8 cellular contexts compared by ENCODE assay signal in the genomic region with DNA sequence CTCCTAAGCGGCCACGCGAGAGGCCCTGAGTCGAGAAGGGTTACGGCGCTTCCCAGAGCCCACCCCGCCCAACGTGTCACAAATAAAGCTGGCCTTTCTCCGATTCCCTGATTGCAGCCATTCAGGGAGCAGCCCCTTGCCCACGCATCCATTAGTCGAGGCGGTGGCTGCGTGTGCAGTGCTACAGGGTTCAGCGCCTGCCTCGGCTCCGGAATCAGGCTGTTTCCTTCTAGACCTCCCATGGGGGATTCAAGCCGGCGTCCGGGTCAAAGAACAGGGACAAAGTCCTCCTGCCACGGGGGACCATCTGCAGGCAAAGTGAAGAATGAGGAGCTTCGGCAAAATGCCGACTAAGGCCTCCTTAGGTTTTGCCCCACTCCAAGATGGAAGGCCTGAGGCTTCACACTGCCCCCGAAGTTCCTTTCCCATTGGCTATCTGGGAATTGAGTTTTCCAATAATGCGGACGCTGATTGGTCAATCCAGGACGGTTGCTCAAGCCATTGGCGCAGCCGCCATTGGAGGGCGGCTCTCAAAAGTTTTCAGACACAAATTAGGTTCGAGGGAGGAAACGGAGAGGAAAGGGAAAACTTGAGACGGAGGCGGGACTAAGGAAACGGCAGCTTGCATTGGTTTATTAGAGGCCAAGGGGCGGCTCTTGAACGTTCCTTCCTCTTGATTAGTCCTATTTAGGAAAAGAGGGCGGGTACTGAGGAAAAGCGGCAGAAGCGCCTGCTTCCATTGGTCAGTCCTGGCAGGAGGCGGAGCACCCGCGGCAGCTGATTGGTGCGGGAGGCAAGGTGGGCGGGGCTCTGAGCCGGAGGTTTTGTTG. TPM values are rescaled to one million over a fixed set of nuclear protein-coding genes. Genes with fewer than 3 reads are reported as not detected.
DNase-seq lines count a peak whose midpoint lies in the region; ATAC-seq and TF ChIP-seq lines count a peak whose summit lies in the region.

No MANE protein-coding gene starts in this region.

- intact Hi-C loops in CD14-positive monocyte (cut with micrococcal nuclease) = loop anchor here (1.0 to 10.0 kb wide), 8 partner anchors 38 to 430 kb away; partner anchors contain the start of genes CFAP20 (in 1 of the 2), DRC7 (in 1 of the 2), POLR2C (in 1 of the 2) and USB1 (in 1 of the 2)
- intact Hi-C loops in dendritic cell treated with granulocyte-macrophage colony-stimulating factor and Interleukin-4, amounts not matched to agents 40 ng/mL and 50 ng/mL, for 4 days (cut with micrococcal nuclease) = loop anchor here (5.0 to 10.0 kb wide), 3 partner anchors 160 to 390 kb away; partner anchors contain the start of genes CFAP20, USB1 and ZNF319

- peak; percentile 89 for ATAC-seq in GM19395 (IDR thresholded peaks at IDR 0.05; ENCODE audit: unreplicated experiment)
- ATAC-seq in HG03558 (IDR thresholded peaks at IDR 0.05; ENCODE audit: extremely low read depth, unreplicated experiment) = peak; percentile 81
- peak; percentile 89 for ATAC-seq in left lobe of liver

- no peak for TF ChIP-seq CTCF in CD14-positive monocyte (IDR thresholded peaks at IDR 0.05)

- peak overlapping the region; percentile 96 to 99 for H3K4me3 Mint-ChIP-seq in CD14-positive monocyte
- H3K4me3 Mint-ChIP-seq in dendritic cell treated with granulocyte-macrophage colony-stimulating factor and Interleukin-4, amounts not matched to agents 40 ng/mL and 50 ng/mL, for 4 days = peak overlapping the region; percentile 99

- DNase-seq in CD14-positive monocyte (ENCODE audit: low spot score) (peak; percentile 99), NCI-H748 (lab: John Stamatoyannopoulos, UW; ENCODE audit: unreplicated experiment) (peak; percentile 99), left lobe of liver (ENCODE audit: low spot score) (peak; percentile 98)
- peak; percentile 96 to 97 for DNase-seq in activated CD4-positive, alpha-beta T cell treated with anti-CD3 and anti-CD28 coated beads, Interleukin-2, amount 50 U/mL, for 24 hours (ENCODE audit: low read depth in 1 of 2, low spot score in 1 of 2)
- peak; percentile 98 for DNase-seq in stimulated activated CD4-positive, alpha-beta T cell treated with anti-CD3 and anti-CD28 coated beads, Interleukin-2, amount 100 ng/mL, for 24 hours

- H3K36me3 Mint-ChIP-seq in CD14-positive monocyte = peaks cover 10 to 12% of the 10 kb centered on the region in 2 donors
- peaks cover 17% of the 10 kb centered on the region for H3K36me3 Mint-ChIP-seq in dendritic cell treated with granulocyte-macrophage colony-stimulating factor and Interleukin-4, amounts not matched to agents 40 ng/mL and 50 ng/mL, for 4 days (ENCODE audit: low read depth)

- H3K4me1 Mint-ChIP-seq in CD14-positive monocyte = peaks cover 21% of the 10 kb centered on the region
- peaks cover 40% of the 10 kb centered on the region for H3K4me1 Mint-ChIP-seq in dendritic cell treated with granulocyte-macrophage colony-stimulating factor and Interleukin-4, amounts not matched to agents 40 ng/mL and 50 ng/mL, for 4 days (ENCODE audit: low read depth)

- H3K9me3 Mint-ChIP-seq in CD14-positive monocyte = peaks cover 0 to 8% (median 0%) of the 10 kb centered on the region in 7 donors
- H3K9me3 Mint-ChIP-seq in dendritic cell treated with granulocyte-macrophage colony-stimulating factor and Interleukin-4, amounts not matched to agents 40 ng/mL and 50 ng/mL, for 4 days = no peaks in the 10 kb centered on the region

- peak overlapping the region; percentile 87 to 98 (median 95) for H3K27ac Mint-ChIP-seq in CD14-positive monocyte
- peak overlapping the region; percentile 97 for H3K27ac Mint-ChIP-seq in dendritic cell treated with granulocyte-macrophage colony-stimulating factor and Interleukin-4, amounts not matched to agents 40 ng/mL and 50 ng/mL, for 4 days

- peaks cover 0 to 3% (median 2%) of the 10 kb centered on the region in 3 donors for H3K27me3 Mint-ChIP-seq in CD14-positive monocyte (ENCODE audit: low read depth in 3 of 3)
- H3K27me3 Mint-ChIP-seq in dendritic cell treated with granulocyte-macrophage colony-stimulating factor and Interleukin-4, amounts not matched to agents 40 ng/mL and 50 ng/mL, for 4 days = no peaks in the 10 kb centered on the region

RNA-seq across cellular contexts. Expression of gene KATNB1, which starts 0.4 kb away (rescaled TPM):
- 10 to 100 TPM; 16.9 to 17.7 TPM for polyA plus RNA-seq in CD14-positive monocyte
- total RNA-seq in left lobe of liver = 8.7 TPM

RNA-seq across cellular contexts. Expression of gene DRC7, which starts 40.5 kb away (rescaled TPM):
- polyA plus RNA-seq in CD14-positive monocyte = under 1 TPM in 1 of 2 donors, not detected in 1; 0.11 TPM
- 0.50 TPM for total RNA-seq in left lobe of liver

Comparison
In these comparisons a context has a peak if more than half of its experiments do, and no peak if none do; other contexts are left out.
1. Peak in every context shown above with its lines: DNase-seq and ATAC-seq.